ENCODE assay signal across 8 cellular contexts in the genomic region with DNA sequence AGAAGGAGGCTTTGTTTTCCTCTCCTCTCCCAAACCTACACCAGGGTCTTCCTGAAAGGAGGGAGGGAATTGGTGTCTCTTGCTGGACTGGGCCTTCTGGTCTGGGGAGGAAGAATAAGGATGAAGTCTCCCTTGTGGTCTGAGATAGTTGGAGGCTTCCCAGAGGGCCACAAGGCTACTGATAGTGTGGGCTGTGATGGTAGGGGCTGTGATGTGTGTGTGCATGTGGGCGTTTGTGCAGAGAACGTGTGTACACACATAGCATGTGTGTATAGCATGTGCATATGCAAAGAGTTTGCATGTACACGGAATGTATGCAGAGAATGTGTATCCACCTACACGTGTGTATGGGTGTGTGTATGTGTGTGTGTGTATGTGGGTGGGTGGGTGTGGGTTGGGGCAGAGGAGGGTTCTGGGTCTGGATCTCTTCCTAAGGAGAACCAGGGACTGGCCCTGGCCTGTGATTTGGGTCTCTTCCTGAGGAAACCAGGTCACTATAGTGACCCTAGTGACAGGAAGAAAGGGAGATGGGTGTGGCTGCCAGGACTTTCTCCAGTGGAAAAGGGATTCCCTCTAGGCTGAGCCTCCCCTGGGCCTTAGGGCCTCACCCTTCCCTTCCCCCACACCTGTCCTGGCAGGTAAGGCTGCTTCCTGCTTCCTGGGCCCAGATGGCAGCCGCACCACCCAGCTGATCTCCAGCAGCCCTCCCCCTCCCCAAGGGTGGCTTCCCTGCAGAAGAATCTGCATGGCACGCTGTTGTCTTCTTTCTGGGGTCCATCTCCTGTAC. TPM values are rescaled to one million over a fixed set of nuclear protein-coding genes. Genes with fewer than 3 reads are reported as not detected.
A peak's percentile ranks its signal among the peaks of the same experiment; 100 is the strongest.
DNase-seq lines count a peak whose midpoint lies in the region; ATAC-seq and TF ChIP-seq lines count a peak whose summit lies in the region.

No MANE protein-coding gene starts in this region.

- peaks cover 6% of the 10 kb centered on the region for H3K36me3 Mint-ChIP-seq in activated naive CD4-positive, alpha-beta T cell treated with anti-CD3 and anti-CD28 coated beads, Interleukin-2, amount 10 ng/mL, durations not matched to agents 7 days and 5 days
- no peaks in the 10 kb centered on the region for H3K36me3 Mint-ChIP-seq in activated naive CD4-positive, alpha-beta T cell treated with anti-CD3 and anti-CD28 coated beads, Interleukin-2, amount 50 U/mL, for 72 hours
- H3K36me3 Mint-ChIP-seq in type B pancreatic cell, result peaks cover 11% of the 10 kb centered on the region

- peak overlapping the region; percentile 60 for H3K27ac Mint-ChIP-seq in activated naive CD4-positive, alpha-beta T cell treated with anti-CD3 and anti-CD28 coated beads, Interleukin-2, amount 10 ng/mL, durations not matched to agents 7 days and 5 days
- no peak overlapping the region for H3K27ac Mint-ChIP-seq in activated naive CD4-positive, alpha-beta T cell treated with anti-CD3 and anti-CD28 coated beads, Interleukin-2, amount 50 U/mL, for 72 hours
- H3K27ac Mint-ChIP-seq in type B pancreatic cell, result peak overlapping the region; percentile 87

- no peaks in the 10 kb centered on the region for H3K9me3 ChIP-seq in adipocyte (ENCODE audit: control insufficient read depth, low read length)
- no peaks in the 10 kb centered on the region for H3K9me3 ChIP-seq in left lung

- H3K4me3 Mint-ChIP-seq in activated naive CD4-positive, alpha-beta T cell treated with anti-CD3 and anti-CD28 coated beads, Interleukin-2, amount 10 ng/mL, durations not matched to agents 7 days and 5 days, result peak overlapping the region; percentile 82
- H3K4me3 Mint-ChIP-seq in type B pancreatic cell, result peak overlapping the region; percentile 96

- H3K27me3 Mint-ChIP-seq in activated naive CD4-positive, alpha-beta T cell treated with anti-CD3 and anti-CD28 coated beads, Interleukin-2, amount 10 ng/mL, durations not matched to agents 7 days and 5 days, result no peaks in the 10 kb centered on the region
- no peaks in the 10 kb centered on the region for H3K27me3 Mint-ChIP-seq in type B pancreatic cell

- CTCF ChIA-PET in activated naive CD4-positive, alpha-beta T cell treated with anti-CD3 and anti-CD28 coated beads, Interleukin-2, amount 10 ng/mL, durations not matched to agents 7 days and 5 days (lab: Charles Lee), result interaction anchor here (1.0 to 4.5 kb wide), 6 partner anchors 9 to 167 kb away, joined by 3 to 34 read pairs (median 13); no protein-coding TSS in a partner anchor

- peak overlapping the region; percentile 99 for H3K4me3 ChIP-seq in adipocyte (ENCODE audit: low read length)
- H3K4me3 ChIP-seq in left lung, result peak overlapping the region; percentile 67 to 75

- H3K27ac ChIP-seq in left lung, result peak overlapping the region; percentile 43 to 73

- in situ Hi-C loops in GM13977 (cut with MboI; ENCODE audit: low pct_unique_long_range_greater_than_20kb, low sequenced_read_pairs, unreplicated experiment), result loop anchor here (25.0 kb wide), 2 partner anchors 152 to 302 kb away; a partner anchor contains a TSS

- H3K4me1 Mint-ChIP-seq in activated naive CD4-positive, alpha-beta T cell treated with anti-CD3 and anti-CD28 coated beads, Interleukin-2, amount 10 ng/mL, durations not matched to agents 7 days and 5 days, result peaks cover 46% of the 10 kb centered on the region
- peaks cover 40% of the 10 kb centered on the region for H3K4me1 Mint-ChIP-seq in type B pancreatic cell (ENCODE audit: unreplicated experiment)

- H3K9me3 Mint-ChIP-seq in activated naive CD4-positive, alpha-beta T cell treated with anti-CD3 and anti-CD28 coated beads, Interleukin-2, amount 10 ng/mL, durations not matched to agents 7 days and 5 days, result no peaks in the 10 kb centered on the region
- no peaks in the 10 kb centered on the region for H3K9me3 Mint-ChIP-seq in activated naive CD4-positive, alpha-beta T cell treated with anti-CD3 and anti-CD28 coated beads, Interleukin-2, amount 50 U/mL, for 72 hours
- no peaks in the 10 kb centered on the region for H3K9me3 Mint-ChIP-seq in type B pancreatic cell

- peak overlapping the region; percentile 96 for H3K9ac ChIP-seq in adipocyte (ENCODE audit: low read length)

- intact Hi-C loops in left lung (cut with DNase I), result loop anchor here in 1 of 2 donors (10.0 kb wide), 2 partner anchors 155 to 295 kb away; a partner anchor contains a TSS

- peaks cover 59% of the 10 kb centered on the region for H3K4me1 ChIP-seq in adipocyte (ENCODE audit: control insufficient read depth, insufficient read depth, low read length)
- H3K4me1 ChIP-seq in left lung, result peaks cover 18 to 44% of the 10 kb centered on the region in 2 donors

- DNase-seq in activated naive CD4-positive, alpha-beta T cell treated with anti-CD3 and anti-CD28 coated beads, Interleukin-2, amount 10 ng/mL, durations not matched to agents 7 days and 5 days, result peak; percentile 34
- DNase-seq in activated naive CD4-positive, alpha-beta T cell treated with anti-CD3 and anti-CD28 coated beads, Interleukin-2, amount 50 U/mL, for 72 hours (ENCODE audit: low spot score in 2 of 2), result no peak
- DNase-seq in adipocyte (ENCODE audit: low read depth) (no peak), left lung (peak; percentile 72 to 78), type B pancreatic cell (ENCODE audit: extremely low spot score, unreplicated experiment) (no peak), GM13977 (ENCODE audit: low spot score) (no peak), dedifferentiated amniotic fluid mesenchymal stem cell (ENCODE audit: extremely low spot score) (no peak)

- H3K27me3 ChIP-seq in adipocyte (replicated peaks; ENCODE audit: control insufficient read depth, insufficient read depth, low read length) (no peaks in the 10 kb centered on the region), left lung (no peaks in the 10 kb centered on the region)

- no peak for ATAC-seq in activated naive CD4-positive, alpha-beta T cell treated with anti-CD3 and anti-CD28 coated beads, Interleukin-2, amount 50 U/mL, for 72 hours
- ATAC-seq in left lung (peak; percentile 57), GM18867 (IDR thresholded peaks at IDR 0.05; ENCODE audit: unreplicated experiment) (no peak)

- no peak for TF ChIP-seq CTCF in left lung (IDR thresholded peaks at IDR 0.05)
- TF ChIP-seq CTCF in type B pancreatic cell (conservative IDR thresholded peaks at IDR 0.05), result no peak
- TF ChIP-seq CTCF in GM13977 (IDR thresholded peaks at IDR 0.05; ENCODE audit: extremely low read depth, insufficient read depth, missing control alignments), result no peak

- H3K36me3 ChIP-seq in adipocyte (ENCODE audit: control insufficient read depth, insufficient read depth, low read length, severe bottlenecking) (no peaks in the 10 kb centered on the region), left lung (no peaks in the 10 kb centered on the region)

RNA-seq across cellular contexts. Expression of a gene that starts 1.7 kb away (rescaled TPM):
- total RNA-seq in activated naive CD4-positive, alpha-beta T cell treated with anti-CD3 and anti-CD28 coated beads, Interleukin-2, amount 50 U/mL, for 72 hours, result 10 to 100 TPM; 17.5 to 34.2 TPM
- total RNA-seq in left lung (100 to 1,000 TPM in 1 of 2 donors, 10 to 100 TPM in 1; 80.1 to 126 TPM), type B pancreatic cell (ENCODE audit: low replicate concordance) (204 and 295 TPM in 2 replicates)

Comparison
In these comparisons a context has a peak if more than half of its experiments do, and no peak if none do; other contexts are left out.
1. DNase-seq: peak in activated naive CD4-positive, alpha-beta T cell treated with anti-CD3 and anti-CD28 coated beads, Interleukin-2, amount 10 ng/mL, durations not matched to agents 7 days and 5 days (single experiment) and left lung (2 of 2); none in activated naive CD4-positive, alpha-beta T cell treated with anti-CD3 and anti-CD28 coated beads, Interleukin-2, amount 50 U/mL, for 72 hours (0 of 2), adipocyte (single experiment), type B pancreatic cell (single experiment), GM13977 (single experiment) and dedifferentiated amniotic fluid mesenchymal stem cell (single experiment).
2. H3K27ac Mint-ChIP-seq: peak in activated naive CD4-positive, alpha-beta T cell treated with anti-CD3 and anti-CD28 coated beads, Interleukin-2, amount 10 ng/mL, durations not matched to agents 7 days and 5 days (single experiment) and type B pancreatic cell (single experiment); none in activated naive CD4-positive, alpha-beta T cell treated with anti-CD3 and anti-CD28 coated beads, Interleukin-2, amount 50 U/mL, for 72 hours (0 of 2).